30 cellular contexts compared by ENCODE assay signal in genomic region chr2:1747065-1747941, GRCh38. TPM values are rescaled to one million over a fixed set of nuclear protein-coding genes. Genes with fewer than 3 reads are reported as not detected.
DNase-seq lines count a peak whose midpoint lies in the region; ATAC-seq, FAIRE-seq and TF ChIP-seq lines count a peak whose summit lies in the region.
"Had no signal": no experiment of that assay in that cellular context is flagged by ENCODE, and none has a peak within 500 bp of the region (broad histone marks: within the 10 kb centered on the region; RNA-seq: fewer than 3 reads in every experiment).

No MANE protein-coding gene starts in this region.

- in situ Hi-C loops in mammary epithelial cell (cut with MboI; ENCODE audit: low sequenced_read_pairs in 2 of 2) = loop anchor here (10.0 kb wide), 2 partner anchors 153 to 193 kb away; no protein-coding TSS in a partner anchor

- H3K27me3 Mint-ChIP-seq in MCF 10A (ENCODE audit: insufficient read depth, unreplicated experiment) (no peaks in the 10 kb centered on the region), astrocyte (ENCODE audit: low read depth, unreplicated experiment) (peaks cover 25% of the 10 kb centered on the region)

- DNase-seq in MCF 10A (ENCODE audit: unreplicated experiment) (no peak), mammary epithelial cell (no peak), astrocyte (ENCODE audit: low read depth) (no peak), lung (ENCODE audit: low spot score) (peak; percentile 25), spleen (peak; percentile 59), NCI-H345 treated with DMSO at 0.1 percent for 48 hours (lab: John Stamatoyannopoulos, UW; ENCODE audit: unreplicated experiment) (no peak), midbrain (lab: John Stamatoyannopoulos, UW) (no peak)
- DNase-seq: activated CD4-positive, alpha-beta T cell treated with anti-CD3 and anti-CD28 coated beads, Interleukin-2, amount 10 ng/mL, durations not matched to agents 24 days and 14 days; activated naive CD8-positive, alpha-beta T cell treated with anti-CD3 and anti-CD28 coated beads, Interleukin-2, amount 50 U/mL, for 24 hours; COR-L47; DMS79; effector memory CD4-positive, alpha-beta T cell; foreskin melanocyte; left ventricle myocardium inferior; NCI-H1436 treated with DMSO at 0.1 percent for 48 hours; NCI-H2171; NCI-H524 treated with DMSO at 0.1 percent for 48 hours; SK-N-SH; stimulated activated CD4-positive, alpha-beta T cell treated with anti-CD3 and anti-CD28 coated beads, Interleukin-4, amount 100 ng/mL, for 1 hour; stimulated activated naive B cell treated with anti-CD40 and anti-IgM and Interleukin-4, amounts not matched to agents 10 μg/mL and 1 μg/mL and 100 μg/mL, for 72 hours; T-helper 2 cell had no signal

- ATAC-seq in lung (ENCODE audit: insufficient read depth, low FRiP score) (no peak), HG02938 (IDR thresholded peaks at IDR 0.05; ENCODE audit: unreplicated experiment) (no peak)
- ATAC-seq: activated naive CD8-positive, alpha-beta T cell treated with anti-CD3 and anti-CD28 coated beads, Interleukin-2, amount 50 U/mL, for 24 hours; body of pancreas; stimulated activated naive B cell treated with anti-CD40 and anti-IgM and Interleukin-4, amounts not matched to agents 10 μg/mL and 1 μg/mL and 100 μg/mL, for 72 hours had no signal

- intact Hi-C loops in MCF 10A (cut with micrococcal nuclease) (no loop called here), mammary epithelial cell (cut with micrococcal nuclease) (no loop called here), spleen (cut with DNase I; ENCODE audit: low total_unique reads) (loop anchor here (10.0 kb wide), 1 partner anchor 153 kb away; no protein-coding TSS in a partner anchor)

- no peaks in the 10 kb centered on the region for H4K20me1 ChIP-seq in mammary epithelial cell (ENCODE audit: insufficient read depth, low read length)
- peaks cover 8% of the 10 kb centered on the region for H4K20me1 ChIP-seq in astrocyte (ENCODE audit: insufficient read depth, low read length)

- no peak overlapping the region for H3K4me3 ChIP-seq in mammary epithelial cell (replicated peaks in 1 of 3; ENCODE audit: insufficient read depth in 1 of 3, low read depth in 2 of 3, low read length in 3 of 3)
- H3K4me3 ChIP-seq in astrocyte (ENCODE audit: insufficient read depth, low read depth, low read length) = no peak overlapping the region
- no peak overlapping the region for H3K4me3 ChIP-seq in lung
- no peak overlapping the region for H3K4me3 ChIP-seq in spleen
- H3K4me3 ChIP-seq: body of pancreas, esophagus muscularis mucosa, hepatocyte, left ventricle myocardium inferior, suprapubic skin had no signal

- 80% methylated on average over 18 of the region's 26 CpGs for WGBS in mammary epithelial cell (ENCODE audit: low coverage, missing lambda C conversion rate)
- 87 to 89% methylated on average over 26 of the region's 26 CpGs for WGBS in lung, 2 donors
- WGBS in spleen, 5 donors = 87 to 90% (median 89%) methylated on average over 26 of the region's 26 CpGs

- no peak overlapping the region for H3K27ac Mint-ChIP-seq in MCF 10A (ENCODE audit: low read depth, unreplicated experiment)
- H3K27ac Mint-ChIP-seq in astrocyte (ENCODE audit: unreplicated experiment) = no peak overlapping the region
- H3K27ac Mint-ChIP-seq: activated CD4-positive, alpha-beta T cell treated with anti-CD3 and anti-CD28 coated beads, Interleukin-2, amount 10 ng/mL, durations not matched to agents 24 days and 14 days; activated naive CD8-positive, alpha-beta T cell treated with anti-CD3 and anti-CD28 coated beads, Interleukin-2, amount 50 U/mL, for 24 hours; stimulated activated naive B cell treated with anti-CD40 and anti-IgM and Interleukin-4, amounts not matched to agents 10 μg/mL and 1 μg/mL and 100 μg/mL, for 72 hours had no signal

- H3K4me1 ChIP-seq in mammary epithelial cell (ENCODE audit: insufficient read depth, low read length) (peaks cover 17% of the 10 kb centered on the region), astrocyte (ENCODE audit: insufficient read depth, low read length) (peaks cover 35% of the 10 kb centered on the region), lung (ENCODE audit: control insufficient read depth in 2 of 2, insufficient read depth in 2 of 2, low read length in 2 of 2) (peaks cover 0 to 4% of the 10 kb centered on the region in 2 donors), spleen (peaks cover 0 to 39% (median 23%) of the 10 kb centered on the region in 6 donors)

- H3K36me3 Mint-ChIP-seq in MCF 10A (ENCODE audit: insufficient read depth, unreplicated experiment) = peaks cover 13% of the 10 kb centered on the region
- H3K36me3 Mint-ChIP-seq in astrocyte (ENCODE audit: low read depth, unreplicated experiment) = peaks cover 4% of the 10 kb centered on the region
- H3K36me3 Mint-ChIP-seq: stimulated activated naive B cell treated with anti-CD40 and anti-IgM and Interleukin-4, amounts not matched to agents 10 μg/mL and 1 μg/mL and 100 μg/mL, for 72 hours had no signal

- no peak overlapping the region for H2AFZ ChIP-seq in mammary epithelial cell (ENCODE audit: low read depth, low read length)
- H2AFZ ChIP-seq in astrocyte (ENCODE audit: low read depth, low read length) = no peak overlapping the region
- H2AFZ ChIP-seq: hepatocyte had no signal

- no peaks in the 10 kb centered on the region for H3K27me3 ChIP-seq in mammary epithelial cell (ENCODE audit: insufficient read depth, low read length)
- no peaks in the 10 kb centered on the region for H3K27me3 ChIP-seq in astrocyte (ENCODE audit: insufficient read depth, low read length)
- H3K27me3 ChIP-seq in lung (ENCODE audit: control insufficient read depth, insufficient read depth) = no peaks in the 10 kb centered on the region
- H3K27me3 ChIP-seq in spleen (replicated peaks in 1 of 7) = peaks cover 0 to 92% (median 21%) of the 10 kb centered on the region in 7 donors

- CTCF ChIA-PET in MCF 10A (lab: Yijun Ruan, JAX) = interaction anchor here (0.6 to 2.4 kb wide), 7 partner anchors 16 to 202 kb away, joined by 3 to 13 read pairs (median 5); no protein-coding TSS in a partner anchor
- CTCF ChIA-PET in mammary epithelial cell (lab: Charles Lee; ENCODE audit: low non-redundant PET) = no interaction called here

- dilution Hi-C loops in mammary epithelial cell (cut with HindIII; ENCODE audit: low sequenced_read_pairs) = no loop called here

- H3K4me2 ChIP-seq in mammary epithelial cell (ENCODE audit: insufficient read depth, low read depth, low read length) (no peak overlapping the region), astrocyte (ENCODE audit: low read length) (no peak overlapping the region)
- H3K4me2 ChIP-seq: hepatocyte, KMS-11, SK-N-SH had no signal

- POLR2A ChIA-PET in MCF 10A (lab: Yijun Ruan, JAX) = interaction anchor here (0.7 kb wide), 1 partner anchor 71 kb away, joined by 3 read pairs; no protein-coding TSS in a partner anchor

- TF ChIP-seq CTCF in MCF 10A (IDR thresholded peaks at IDR 0.05; ENCODE audit: unreplicated experiment) (no peak), mammary epithelial cell (conservative IDR thresholded peaks at IDR 0.05 in 1 of 2, IDR thresholded peaks at IDR 0.05 in 1 of 2; ENCODE audit: extremely low read depth in 1 of 2, insufficient read depth in 1 of 2, low read depth in 1 of 2, low read length in 2 of 2) (no peak), astrocyte (IDR thresholded peaks at IDR 0.05; ENCODE audit: insufficient read depth, low read depth, low read length) (no peak), lung (IDR thresholded peaks at IDR 0.05; ENCODE audit: control extremely low read depth, extremely low read depth) (no peak), spleen (IDR thresholded peaks at IDR 0.05 in 8 of 11, conservative IDR thresholded peaks at IDR 0.05 in 3 of 11) (no peak)

- H3K79me2 ChIP-seq in mammary epithelial cell (ENCODE audit: insufficient read depth, low read length) = peaks cover 5% of the 10 kb centered on the region
- H3K79me2 ChIP-seq in astrocyte (ENCODE audit: insufficient read depth, low read length) = peaks cover 21% of the 10 kb centered on the region

- H3K9ac ChIP-seq in mammary epithelial cell (ENCODE audit: insufficient read depth, low read length) (no peak overlapping the region), astrocyte (ENCODE audit: low read length) (no peak overlapping the region)
- H3K9ac ChIP-seq: KMS-11, SK-N-SH had no signal

- H3K4me1 Mint-ChIP-seq in MCF 10A (ENCODE audit: insufficient read depth, unreplicated experiment) (peaks cover 13% of the 10 kb centered on the region), astrocyte (ENCODE audit: low read depth, unreplicated experiment) (peaks cover 7% of the 10 kb centered on the region)

- H3K36me3 ChIP-seq in mammary epithelial cell (ENCODE audit: insufficient read depth, low read length) (no peaks in the 10 kb centered on the region), astrocyte (ENCODE audit: insufficient read depth, low read length) (no peaks in the 10 kb centered on the region), lung (ENCODE audit: control insufficient read depth in 2 of 2, insufficient read depth in 2 of 2, low read length in 2 of 2) (no peaks in the 10 kb centered on the region), spleen (no peaks in the 10 kb centered on the region)
- H3K36me3 ChIP-seq: esophagus muscularis mucosa, left ventricle myocardium inferior, neutrophil, suprapubic skin had no signal

- no peak for TF ChIP-seq POLR2A in spleen (IDR thresholded peaks at IDR 0.05)

- no peak overlapping the region for H3K27ac ChIP-seq in mammary epithelial cell (ENCODE audit: insufficient read depth, low read depth, low read length)
- no peak overlapping the region for H3K27ac ChIP-seq in astrocyte (ENCODE audit: low read depth, low read length)
- H3K27ac ChIP-seq in lung (ENCODE audit: low read depth in 1 of 2, low read length in 1 of 2) = no peak overlapping the region
- no peak overlapping the region for H3K27ac ChIP-seq in spleen
- H3K27ac ChIP-seq: body of pancreas, esophagus muscularis mucosa, hepatocyte, KMS-11, left ventricle myocardium inferior, neutrophil, RWPE1, suprapubic skin, VCaP had no signal

- H3K9me3 Mint-ChIP-seq in MCF 10A (ENCODE audit: unreplicated experiment) (no peaks in the 10 kb centered on the region), astrocyte (ENCODE audit: unreplicated experiment) (peaks cover 2% of the 10 kb centered on the region)
- H3K9me3 Mint-ChIP-seq: activated CD4-positive, alpha-beta T cell treated with anti-CD3 and anti-CD28 coated beads, Interleukin-2, amount 10 ng/mL, durations not matched to agents 24 days and 14 days; activated naive CD8-positive, alpha-beta T cell treated with anti-CD3 and anti-CD28 coated beads, Interleukin-2, amount 50 U/mL, for 24 hours; stimulated activated naive B cell treated with anti-CD40 and anti-IgM and Interleukin-4, amounts not matched to agents 10 μg/mL and 1 μg/mL and 100 μg/mL, for 72 hours had no signal

- no peak for FAIRE-seq in astrocyte (lab: Jason Lieb, UNC)

- H3K4me3 Mint-ChIP-seq in MCF 10A (ENCODE audit: unreplicated experiment) = peak overlapping the region; percentile 30
- peak overlapping the region; percentile 50 for H3K4me3 Mint-ChIP-seq in astrocyte (ENCODE audit: unreplicated experiment)
- H3K4me3 Mint-ChIP-seq: activated CD4-positive, alpha-beta T cell treated with anti-CD3 and anti-CD28 coated beads, Interleukin-2, amount 10 ng/mL, durations not matched to agents 24 days and 14 days; activated naive CD8-positive, alpha-beta T cell treated with anti-CD3 and anti-CD28 coated beads, Interleukin-2, amount 50 U/mL, for 24 hours; stimulated activated naive B cell treated with anti-CD40 and anti-IgM and Interleukin-4, amounts not matched to agents 10 μg/mL and 1 μg/mL and 100 μg/mL, for 72 hours had no signal

- H3K9me3 ChIP-seq in mammary epithelial cell (replicated peaks; ENCODE audit: insufficient read depth, low read length) (no peaks in the 10 kb centered on the region), astrocyte (ENCODE audit: insufficient read depth, low read depth, low read length) (no peaks in the 10 kb centered on the region), lung (ENCODE audit: control insufficient read depth in 2 of 2, insufficient read depth in 1 of 2, low read length in 1 of 2) (no peaks in the 10 kb centered on the region), spleen (no peaks in the 10 kb centered on the region)
- H3K9me3 ChIP-seq: body of pancreas, esophagus muscularis mucosa, left ventricle myocardium inferior, neutrophil, SK-N-SH, suprapubic skin had no signal

- BruUV-seq in MCF 10A (replicated peaks; lab: Mats Ljungman, UMichigan) (TSS peak; percentile 4), mammary epithelial cell (replicated peaks; lab: Mats Ljungman, UMichigan) (no TSS peak)

RNA-seq across cellular contexts. Expression of gene PXDN, which starts 3.0 kb away (rescaled TPM):
- total RNA-seq in MCF 10A (2022) = 96.1 and 114 TPM in 2 replicates
- 100 to 1,000 TPM in 1 of 2 donors, 10 to 100 TPM in 1; 99.8 to 103 TPM for total RNA-seq in mammary epithelial cell
- 99.0 TPM for polyA plus RNA-seq in mammary epithelial cell
- polyA minus RNA-seq in mammary epithelial cell = 120 TPM
- 417 and 467 TPM in 2 replicates for total RNA-seq in astrocyte
- 100 to 1,000 TPM in 1 of 2 donors, 10 to 100 TPM in 1; 38.6 to 198 TPM for total RNA-seq in lung
- polyA plus RNA-seq in lung = 10 to 100 TPM; 10.6 to 51.7 TPM
- total RNA-seq in spleen = 10 to 100 TPM; 25.1 to 49.3 (median 38.7) TPM
- polyA plus RNA-seq in spleen = 1 to 10 TPM; 1.9 to 3.6 (median 1.9) TPM

Comparison
In these comparisons a context has a peak if more than half of its experiments do, and no peak if none do; other contexts are left out.
1. DNase-seq: peak in lung (single experiment) and spleen (single experiment); none in MCF 10A (single experiment), mammary epithelial cell (single experiment), astrocyte (single experiment), NCI-H345 treated with DMSO at 0.1 percent for 48 hours (single experiment) and midbrain (single experiment).